20 cellular contexts compared by ENCODE assay signal in genomic region chr22:33054276-33054675, GRCh38. TPM values are rescaled to one million over a fixed set of nuclear protein-coding genes. Genes with fewer than 3 reads are reported as not detected.
DNase-seq lines count a peak whose midpoint lies in the region; ATAC-seq, FAIRE-seq and TF ChIP-seq lines count a peak whose summit lies in the region.
"Had no signal": no experiment of that assay in that cellular context is flagged by ENCODE, and none has a peak within 500 bp of the region (broad histone marks: within the 10 kb centered on the region; RNA-seq: fewer than 3 reads in every experiment).

No MANE protein-coding gene starts in this region.

- H3K4me3 ChIP-seq in GM12878 (no peak overlapping the region), iPS-18a (ENCODE audit: low read length) (peak overlapping the region; percentile 74)
- H3K4me3 ChIP-seq: PC-9, SJSA1 had no signal

- no peak overlapping the region for H3K4me2 ChIP-seq in GM12878 (ENCODE audit: control insufficient read depth, insufficient read depth)
- H3K4me2 ChIP-seq: PC-9 had no signal

- H2AFZ ChIP-seq in GM12878 (ENCODE audit: control insufficient read depth, low read depth, low read length) = no peak overlapping the region
- H2AFZ ChIP-seq: PC-9 had no signal

- intact Hi-C loops in GM12878 (cut with micrococcal nuclease; ENCODE audit: unreplicated experiment) = no loop called here

- no peaks in the 10 kb centered on the region for H3K4me1 ChIP-seq in GM12878 (ENCODE audit: control insufficient read depth, insufficient read depth, low read length)
- H3K4me1 ChIP-seq in iPS-18a (ENCODE audit: control insufficient read depth, low read depth, low read length) = peaks cover 66% of the 10 kb centered on the region
- H3K4me1 ChIP-seq: SJSA1 had no signal

- H3K9me3 ChIP-seq in GM12878 (replicated peaks; ENCODE audit: control insufficient read depth, insufficient read depth, low read length) (no peaks in the 10 kb centered on the region), iPS-18a (ENCODE audit: control insufficient read depth, low read depth, low read length) (no peaks in the 10 kb centered on the region)
- H3K9me3 ChIP-seq: SJSA1 had no signal

- BruUV-seq in GM12878 (replicated peaks; lab: Mats Ljungman, UMichigan) = no TSS peak

- CTCF ChIA-PET in GM12878 (lab: Yijun Ruan, JAX) = interaction anchor here (0.6 to 1.2 kb wide), 2 partner anchors 36 to 409 kb away, joined by 3 to 4 read pairs; no protein-coding TSS in a partner anchor

- FAIRE-seq in GM12878 (lab: Jason Lieb, UNC) (no peak), HTR-8/SVneo (lab: Jason Lieb, UNC) (no peak)

- 0% methylated on average over 4 of the region's 4 CpGs for WGBS in GM12878 (ENCODE audit: insufficient coverage, insufficient replicate concordance, low lambda C conversion rate, missing lambda C conversion rate)

- TF ChIP-seq POLR2A in GM12878 (IDR thresholded peaks at IDR 0.05; ENCODE audit: low read depth, low read length) = no peak

- H3K27ac ChIP-seq in GM12878 (ENCODE audit: control insufficient read depth, insufficient read depth) = no peak overlapping the region
- H3K27ac ChIP-seq in iPS-18a (ENCODE audit: low read length) = no peak overlapping the region
- H3K27ac ChIP-seq: 22Rv1, PC-9, SJSA1 had no signal

- no peak for TF ChIP-seq CTCF in GM12878 (IDR thresholded peaks at IDR 0.05 in 2 of 3, conservative IDR thresholded peaks at IDR 0.05 in 1 of 3; ENCODE audit: control insufficient read depth in 2 of 3, extremely low read depth in 1 of 3, insufficient read depth in 1 of 3, low read depth in 3 of 3, low read length in 3 of 3)

- peaks cover 7 to 12% of the 10 kb centered on the region in 2 experiments for H3K27me3 ChIP-seq in GM12878 (replicated peaks in 1 of 2; ENCODE audit: control insufficient read depth in 2 of 2, insufficient read depth in 2 of 2, low read length in 1 of 2)
- peaks cover 43% of the 10 kb centered on the region for H3K27me3 ChIP-seq in iPS-18a (ENCODE audit: control insufficient read depth, insufficient read depth, low read length)

- H3K36me3 ChIP-seq in GM12878 (ENCODE audit: control insufficient read depth in 2 of 2, insufficient read depth in 2 of 2, low read length in 1 of 2) = no peaks in the 10 kb centered on the region
- no peaks in the 10 kb centered on the region for H3K36me3 ChIP-seq in iPS-18a (ENCODE audit: control insufficient read depth, low read depth, low read length)
- H3K36me3 ChIP-seq: SJSA1 had no signal

- in situ Hi-C loops in GM12878 (cut with MboI) = no loop called here

- no peak for TF ChIP-seq EP300 in GM12878 (IDR thresholded peaks at IDR 0.05; ENCODE audit: borderline replicate concordance in 1 of 2, control insufficient read depth in 1 of 2, low read depth in 2 of 2, low read length in 2 of 2)

- no peak overlapping the region for H3K9ac ChIP-seq in GM12878 (ENCODE audit: control insufficient read depth, insufficient read depth, low read length)
- peak overlapping the region; percentile 24 for H3K9ac ChIP-seq in iPS-18a (ENCODE audit: low read length)

- no peaks in the 10 kb centered on the region for H4K20me1 ChIP-seq in GM12878 (ENCODE audit: control insufficient read depth, insufficient read depth)

- no peak for ATAC-seq in GM12878
- ATAC-seq in HG03095 (IDR thresholded peaks at IDR 0.05; ENCODE audit: unreplicated experiment) = no peak
- no peak for ATAC-seq in GM19023 (IDR thresholded peaks at IDR 0.05; ENCODE audit: unreplicated experiment)
- ATAC-seq: CD8-positive, alpha-beta T cell; HCT116 had no signal

- no peak for TF ChIP-seq RAD21 in GM12878 (IDR thresholded peaks at IDR 0.05; ENCODE audit: insufficient read depth, low read depth, low read length)

- SMC1A ChIA-PET in GM12878 (lab: Charles Lee; ENCODE audit: uncharacterized antibody, unreplicated experiment) = no interaction called here

- DNase-seq in NOMO-1 treated with DMSO at 0.1 percent for 48 hours (lab: John Stamatoyannopoulos, UW; ENCODE audit: unreplicated experiment) = peak; percentile 3
- no peak for DNase-seq in NOMO-1 treated with dmso at 0.1 percent for 144 hours (lab: John Stamatoyannopoulos, UW; ENCODE audit: unreplicated experiment)
- DNase-seq in GM12878 (ENCODE audit: low read depth, low spot score) = no peak
- DNase-seq in SKM-1 (lab: John Stamatoyannopoulos, UW; ENCODE audit: unreplicated experiment) = no peak
- no peak for DNase-seq in HTR-8/SVneo (ENCODE audit: insufficient read length, low spot score)
- DNase-seq: CD8-positive, alpha-beta T cell; Kasumi-1; NCI-H1105 treated with DMSO at 0.1 percent for 48 hours; NCI-H187; NCI-H446 treated with DMSO at 0.1 percent for 48 hours; NK-92 treated with Interleukin-12 subunit alpha and Interleukin-12 subunit beta, amount 100 ng/mL, for 24 hours; PC-9 had no signal

- RAD21 ChIA-PET in GM12878 (lab: Charles Lee; ENCODE audit: unreplicated experiment) = no interaction called here

- no peaks in the 10 kb centered on the region for H3K79me2 ChIP-seq in GM12878 (ENCODE audit: control insufficient read depth, insufficient read depth, low read length)

- POLR2A ChIA-PET in GM12878 (lab: Charles Lee) = no interaction called here

TF ChIP-seq in GM12878, 131 proteins besides CTCF, POLR2A, EP300 and RAD21:
- TF ChIP-seq ZBTB11 (CRISPR knock-in tag; IDR thresholded peaks at IDR 0.05) (no peak), SPI1 (IDR thresholded peaks at IDR 0.05; ENCODE audit: borderline replicate concordance, insufficient read depth, low read depth, low read length) (peak; percentile 46; the same call in 1 of the 2 replicates)

RNA-seq across cellular contexts. Expression of gene SYN3, which starts 3.9 kb away (rescaled TPM):
- total RNA-seq in GM12878 (2013; cell fraction: nucleolus; rRNA removed) = 0.29 and 1.1 TPM in 2 replicates
- total RNA-seq in GM12878 (2014; rRNA removed) = not detected in 2 replicates
- not detected in 2 replicates for total RNA-seq in GM12878 (2014; rRNA removed; fragmentation: Illumina TruSeq; extraction: Trizol)
- not detected in 2 replicates for total RNA-seq in GM12878 (2021)
- polyA plus RNA-seq in GM12878 (2011; ENCODE audit: low read depth) = not detected
- polyA plus RNA-seq in GM12878 (2011; rRNA removed) = not detected in 2 replicates
- not detected in 2 replicates for polyA plus RNA-seq in GM12878 (2011; cell fraction: cytosol; rRNA removed)
- 0.37 TPM in 1 of 2 replicates, not detected in the other for polyA plus RNA-seq in GM12878 (2011; cell fraction: nucleus; rRNA removed)
- polyA plus RNA-seq in GM12878 (2012) = not detected in 2 replicates
- polyA plus RNA-seq in GM12878 (2014; fragmentation: Illumina TruSeq; extraction: Trizol) = not detected in 2 replicates
- polyA plus RNA-seq in GM12878 (2014; fragmentation: Nextera tagmentation; extraction: Ambion mirVana) = not detected
- polyA plus RNA-seq in GM12878 (2014; rRNA removed) = not detected in 2 replicates
- polyA plus RNA-seq in GM12878 (2016; fragmentation: Nextera tagmentation; extraction: Ambion mirVana) = not detected
- polyA minus RNA-seq in GM12878 (2011; rRNA and poly(A)+ RNA removed) = not detected in 2 replicates
- polyA minus RNA-seq in GM12878 (2011; cell fraction: cytosol; rRNA and poly(A)+ RNA removed) = not detected in 2 replicates
- not detected in 2 replicates for polyA minus RNA-seq in GM12878 (2011; cell fraction: nucleus; rRNA and poly(A)+ RNA removed)
- total RNA-seq: CD8-positive, alpha-beta T cell; SJSA1 had no signal
- polyA plus RNA-seq: AG04450, IgD-negative memory B cell had no signal
